ENCODE assay signal across 13 cellular contexts in genomic region chr2:96916156-96917007, GRCh38. TPM values are rescaled to one million over a fixed set of nuclear protein-coding genes. Genes with fewer than 3 reads are reported as not detected.
A peak's percentile ranks its signal among the peaks of the same experiment; 100 is the strongest.
DNase-seq lines count a peak whose midpoint lies in the region; ATAC-seq and TF ChIP-seq lines count a peak whose summit lies in the region.
"Had no signal": no experiment of that assay in that cellular context is flagged by ENCODE, and none has a peak within 500 bp of the region (broad histone marks: within the 10 kb centered on the region; RNA-seq: fewer than 3 reads in every experiment).

No MANE protein-coding gene starts in this region.

- H3K27me3 Mint-ChIP-seq in H9 (ENCODE audit: low read depth) (peaks cover 31% of the 10 kb centered on the region), WTC11 (ENCODE audit: low read depth) (peaks cover 56% of the 10 kb centered on the region)

- H3K14ac ChIP-seq in H9 (ENCODE audit: insufficient read depth, low read length): no peak overlapping the region

- peaks cover 49% of the 10 kb centered on the region in 2 experiments for H3K4me1 Mint-ChIP-seq in H9
- peaks cover 59% of the 10 kb centered on the region for H3K4me1 Mint-ChIP-seq in WTC11

- H4K20me1 ChIP-seq in H9 (ENCODE audit: control insufficient read depth, insufficient read depth, insufficient read length): no peaks in the 10 kb centered on the region

- no peak for TF ChIP-seq EP300 in sigmoid colon (IDR thresholded peaks at IDR 0.05)

- H2BK12ac ChIP-seq in H9 (ENCODE audit: insufficient read length, low read depth, low read length): no peak overlapping the region

- H3K4me3 Mint-ChIP-seq in H9 (no peak overlapping the region), WTC11 (no peak overlapping the region)

- no peak overlapping the region for H2AK5ac ChIP-seq in H9 (ENCODE audit: insufficient read length, low read length)

- H2BK15ac ChIP-seq in H9 (ENCODE audit: low read depth, low read length): no peak overlapping the region

- no CpG with 5 or more reads among the region's 18 CpGs for WGBS in H9 (ENCODE audit: extremely low coverage, insufficient read length, low lambda C conversion rate)
- 66 to 84% methylated on average over 18 of the region's 18 CpGs for WGBS in sigmoid colon, 2 donors

- ATAC-seq in WTC11 (peak; percentile 43), GM18517 (IDR thresholded peaks at IDR 0.05; ENCODE audit: unreplicated experiment) (no peak)
- no peak for ATAC-seq in stimulated activated naive CD8-positive, alpha-beta T cell treated with anti-CD3 and anti-CD28 coated beads, Interleukin-15, Interleukin-2, amounts not matched to agents 100 U/mL and 50 U/mL, for 24 hours
- ATAC-seq: HCT116 had no signal

- H4K8ac ChIP-seq in H9 (replicated peaks; ENCODE audit: insufficient read length, low read depth, low read length): no peak overlapping the region

- no peaks in the 10 kb centered on the region for H3K23me2 ChIP-seq in H9 (ENCODE audit: insufficient read length, low read depth, low read length, poor library complexity, severe bottlenecking)

- no peak overlapping the region for H3K23ac ChIP-seq in H9 (ENCODE audit: insufficient read length, low read depth, low read length)

- no peak overlapping the region for H3K9ac ChIP-seq in H9 (ENCODE audit: extremely low read depth, insufficient read length, low read length)

- intact Hi-C loops in sigmoid colon (cut with DNase I): no loop called here

- DNase-seq in H9: peak; percentile 50
- no peak for DNase-seq in WTC11 (ENCODE audit: low spot score)
- peak; percentile 86 for DNase-seq in globus pallidus (ENCODE audit: low spot score)
- DNase-seq in sigmoid colon: peak; percentile 79
- DNase-seq in stimulated activated naive CD8-positive, alpha-beta T cell treated with anti-CD3 and anti-CD28 coated beads, Interleukin-15, Interleukin-2, amounts not matched to agents 100 U/mL and 50 U/mL, for 24 hours: no peak
- DNase-seq in NK-92 (lab: John Stamatoyannopoulos, UW; ENCODE audit: unreplicated experiment): no peak
- DNase-seq: activated CD4-positive, alpha-beta T cell treated with anti-CD3 and anti-CD28 coated beads for 48 hours; amniotic stem cell; NCI-H1105; Peyer's patch had no signal

- H4K5ac ChIP-seq in H9 (ENCODE audit: insufficient read length, low read depth, low read length): no peak overlapping the region

- TF ChIP-seq CTCF in H9 (conservative IDR thresholded peaks at IDR 0.05): peak; percentile 31; the same call in 2 of the 3 replicates
- TF ChIP-seq CTCF in WTC11 (IDR thresholded peaks at IDR 0.05): no peak
- TF ChIP-seq CTCF in sigmoid colon (IDR thresholded peaks at IDR 0.05): peak in 1 of 4 experiments; percentile 11

- H3K56ac ChIP-seq in H9 (ENCODE audit: insufficient read length, low read depth, low read length): no peak overlapping the region

- H3K18ac ChIP-seq in H9 (ENCODE audit: insufficient read length, low read depth, low read length): no peak overlapping the region

- H3K9me3 Mint-ChIP-seq in H9 (no peaks in the 10 kb centered on the region; a peak in 2 of 5 replicates), WTC11 (no peaks in the 10 kb centered on the region)

- H3K27ac Mint-ChIP-seq in H9: peak overlapping the region in 1 of 3 experiments; percentile 26; a peak in 2 of 7 replicates
- no peak overlapping the region for H3K27ac Mint-ChIP-seq in WTC11

- no peak overlapping the region for H3K27ac ChIP-seq in H9 (ENCODE audit: insufficient read length, low read depth, low read length)
- peak overlapping the region in 3 of 4 donors; percentile 25 to 51 (median 38) for H3K27ac ChIP-seq in sigmoid colon
- H3K27ac ChIP-seq: HL-60, Peyer's patch had no signal

- no peak overlapping the region for H3K4me2 ChIP-seq in H9 (ENCODE audit: insufficient read depth, insufficient read length, low read length)

- no peak overlapping the region for H3K4ac ChIP-seq in H9 (ENCODE audit: low read depth, low read length)

- no peaks in the 10 kb centered on the region for H3K9me3 ChIP-seq in H9 (ENCODE audit: control insufficient read depth, low read depth, low read length)
- no peaks in the 10 kb centered on the region for H3K9me3 ChIP-seq in sigmoid colon
- H3K9me3 ChIP-seq: Peyer's patch had no signal

- no peaks in the 10 kb centered on the region for H3K27me3 ChIP-seq in H9 (ENCODE audit: insufficient read depth, low read length)
- H3K27me3 ChIP-seq in sigmoid colon: no peaks in the 10 kb centered on the region
- H3K27me3 ChIP-seq: Peyer's patch had no signal

- no peaks in the 10 kb centered on the region for H3K79me2 ChIP-seq in H9 (ENCODE audit: insufficient read depth, low read length)

- H3K4me3 ChIP-seq in sigmoid colon: no peak overlapping the region
- H3K4me3 ChIP-seq: Peyer's patch had no signal

- H3K79me1 ChIP-seq in H9 (ENCODE audit: insufficient read depth, low read depth, low read length, poor library complexity, severe bottlenecking): no peaks in the 10 kb centered on the region

- no peaks in the 10 kb centered on the region for H3K36me3 ChIP-seq in sigmoid colon
- H3K36me3 ChIP-seq: Peyer's patch had no signal

- TF ChIP-seq POLR2A in sigmoid colon (IDR thresholded peaks at IDR 0.05): no peak

- no peak overlapping the region for H3T11ph ChIP-seq in H9 (ENCODE audit: low read length)

- CTCF ChIA-PET in WTC11 (lab: Charles Lee): interaction anchor here (0.6 to 2.8 kb wide), 10 partner anchors 10 to 74 kb away, joined by 3 to 18 read pairs (median 3); partner anchors contain the start of gene ANKRD39

- POLR2A ChIA-PET in WTC11 (lab: Charles Lee): no interaction called here

- H3K4me1 ChIP-seq in H9 (ENCODE audit: insufficient read depth, low read length) (no peaks in the 10 kb centered on the region; the same call in 1 of the 2 replicates), sigmoid colon (peaks cover 0 to 28% (median 12%) of the 10 kb centered on the region in 4 donors)

- H2BK120ac ChIP-seq in H9 (ENCODE audit: low read depth, low read length, poor library complexity, severe bottlenecking): no peak overlapping the region

- no peak overlapping the region for H2AFZ ChIP-seq in H9 (ENCODE audit: low read length)

- H2BK20ac ChIP-seq in H9 (ENCODE audit: low read depth, low read length, poor library complexity, severe bottlenecking): no peak overlapping the region

- H4K91ac ChIP-seq in H9 (ENCODE audit: insufficient read length, low read depth, low read length): no peak overlapping the region

- no peaks in the 10 kb centered on the region for H3K36me3 Mint-ChIP-seq in H9 (ENCODE audit: insufficient read depth in 1 of 3, low read depth in 3 of 3)
- H3K36me3 Mint-ChIP-seq in WTC11: no peaks in the 10 kb centered on the region

- no peak overlapping the region for H2BK5ac ChIP-seq in H9 (ENCODE audit: insufficient read length, low read length)

TF ChIP-seq in WTC11, 78 proteins besides CTCF, POLR2A, EP300 and RAD21 (continues in another document):
- TF ChIP-seq MAX (CRISPR knock-in tag; IDR thresholded peaks at IDR 0.05) (no peak), USF1 (CRISPR knock-in tag; IDR thresholded peaks at IDR 0.05) (no peak), E2F1 (CRISPR knock-in tag; IDR thresholded peaks at IDR 0.05) (no peak), JUN (CRISPR knock-in tag; IDR thresholded peaks at IDR 0.05) (no peak), NR2C2 (CRISPR knock-in tag; IDR thresholded peaks at IDR 0.05) (no peak), FOXP1 (CRISPR knock-in tag; IDR thresholded peaks at IDR 0.05; ENCODE audit: borderline replicate concordance) (no peak), ZNF396 (CRISPR knock-in tag; IDR thresholded peaks at IDR 0.05; ENCODE audit: borderline replicate concordance) (no peak)
- TF ChIP-seq, protein P1, sequence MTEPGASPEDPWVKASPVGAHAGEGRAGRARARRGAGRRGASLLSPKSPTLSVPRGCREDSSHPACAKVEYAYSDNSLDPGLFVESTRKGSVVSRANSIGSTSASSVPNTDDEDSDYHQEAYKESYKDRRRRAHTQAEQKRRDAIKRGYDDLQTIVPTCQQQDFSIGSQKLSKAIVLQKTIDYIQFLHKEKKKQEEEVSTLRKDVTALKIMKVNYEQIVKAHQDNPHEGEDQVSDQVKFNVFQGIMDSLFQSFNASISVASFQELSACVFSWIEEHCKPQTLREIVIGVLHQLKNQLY (CRISPR knock-in tag; IDR thresholded peaks at IDR 0.05): no peak
- TF ChIP-seq, protein P2, sequence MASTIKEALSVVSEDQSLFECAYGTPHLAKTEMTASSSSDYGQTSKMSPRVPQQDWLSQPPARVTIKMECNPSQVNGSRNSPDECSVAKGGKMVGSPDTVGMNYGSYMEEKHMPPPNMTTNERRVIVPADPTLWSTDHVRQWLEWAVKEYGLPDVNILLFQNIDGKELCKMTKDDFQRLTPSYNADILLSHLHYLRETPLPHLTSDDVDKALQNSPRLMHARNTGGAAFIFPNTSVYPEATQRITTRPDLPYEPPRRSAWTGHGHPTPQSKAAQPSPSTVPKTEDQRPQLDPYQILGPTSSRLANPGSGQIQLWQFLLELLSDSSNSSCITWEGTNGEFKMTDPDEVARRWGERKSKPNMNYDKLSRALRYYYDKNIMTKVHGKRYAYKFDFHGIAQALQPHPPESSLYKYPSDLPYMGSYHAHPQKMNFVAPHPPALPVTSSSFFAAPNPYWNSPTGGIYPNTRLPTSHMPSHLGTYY (CRISPR knock-in tag; IDR thresholded peaks at IDR 0.05): no peak

RNA-seq across cellular contexts. Expression of gene SEMA4C, which starts 46.5 kb away (rescaled TPM):
- total RNA-seq in H9 (2021) (81.6 and 87.2 TPM in 2 replicates), WTC11 (2021) (80.0 to 81.6 TPM (median 80.4 TPM) in 3 replicates), sigmoid colon (10 to 100 TPM; 57.1 to 90.1 (median 68.9) TPM)
- polyA plus RNA-seq in sigmoid colon: 10 to 100 TPM in 1 of 3 donors, 1 to 10 TPM in 2; 3.6 to 21.3 (median 7.9) TPM

RNA-seq across cellular contexts. Expression of gene ANKRD39, which starts 58.6 kb away (rescaled TPM):
- 13.0 and 13.9 TPM in 2 replicates for total RNA-seq in H9 (2021)
- 16.2 to 17.9 TPM (median 17.0 TPM) in 3 replicates for total RNA-seq in WTC11 (2021)
- total RNA-seq in sigmoid colon: 10 to 100 TPM; 11.4 to 34.1 (median 26.1) TPM
- polyA plus RNA-seq in sigmoid colon: 10 to 100 TPM; 12.5 to 14.8 (median 12.6) TPM

Comparison
In these comparisons a context has a peak if more than half of its experiments do, and no peak if none do; other contexts are left out.
1. DNase-seq: peak in H9 (single experiment), globus pallidus (single experiment) and sigmoid colon (single experiment); none in WTC11 (single experiment), stimulated activated naive CD8-positive, alpha-beta T cell treated with anti-CD3 and anti-CD28 coated beads, Interleukin-15, Interleukin-2, amounts not matched to agents 100 U/mL and 50 U/mL, for 24 hours (single experiment) and NK-92 (single experiment).